Comparison of ENCODE assay signal across 1 cellular context in the genomic region with DNA sequence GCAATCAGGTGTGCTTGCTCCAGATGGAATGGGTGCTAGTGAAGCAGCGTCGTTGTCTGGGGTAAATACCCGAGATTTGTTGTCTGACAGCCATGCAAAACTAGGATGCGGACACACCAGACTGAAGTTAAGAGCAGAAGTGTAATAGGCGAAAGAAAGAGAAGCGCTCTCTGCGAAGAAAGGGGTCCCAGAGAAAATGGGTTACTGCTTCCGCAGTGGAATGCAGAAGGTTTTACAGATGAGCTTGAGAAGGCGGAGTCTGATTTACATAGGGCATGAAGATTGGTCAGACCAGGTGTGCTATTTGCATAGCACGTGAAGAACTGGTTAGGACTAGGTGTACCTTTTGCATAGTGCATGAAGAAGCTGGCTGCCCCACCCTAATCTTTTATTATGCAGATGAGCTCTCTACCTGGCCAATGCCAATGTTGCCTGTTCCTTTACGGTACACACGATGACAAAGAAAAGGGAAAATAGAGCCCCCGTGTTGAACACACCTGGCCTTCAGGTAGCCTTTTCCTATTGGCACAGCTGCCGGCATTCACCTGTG.
A peak's percentile ranks its signal among the peaks of the same experiment; 100 is the strongest.
TF ChIP-seq lines count a peak whose summit lies in the region.

No MANE protein-coding gene starts in this region.

TF ChIP-seq in H1, 55 proteins besides CTCF, POLR2A, EP300 and RAD21:
- peak; percentile 66 for TF ChIP-seq TAF7 (optimal IDR thresholded peaks at IDR 0.05; ENCODE audit: borderline replicate concordance, low read depth, low read length)
- TF ChIP-seq, protein P1, sequence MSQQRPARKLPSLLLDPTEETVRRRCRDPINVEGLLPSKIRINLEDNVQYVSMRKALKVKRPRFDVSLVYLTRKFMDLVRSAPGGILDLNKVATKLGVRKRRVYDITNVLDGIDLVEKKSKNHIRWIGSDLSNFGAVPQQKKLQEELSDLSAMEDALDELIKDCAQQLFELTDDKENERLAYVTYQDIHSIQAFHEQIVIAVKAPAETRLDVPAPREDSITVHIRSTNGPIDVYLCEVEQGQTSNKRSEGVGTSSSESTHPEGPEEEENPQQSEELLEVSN (IDR thresholded peaks at IDR 0.05) = no peak
- no peak for TF ChIP-seq HDAC6 (IDR thresholded peaks at IDR 0.05; ENCODE audit: low read depth, low read length)
- no peak for TF ChIP-seq CBX5 (IDR thresholded peaks at IDR 0.05; ENCODE audit: low read depth, low read length)
- TF ChIP-seq RBBP5 (IDR thresholded peaks at IDR 0.05; ENCODE audit: borderline replicate concordance, low read depth, low read length) = no peak
- 0 out of 2 replicates have a peak, but pooled peaks have one; percentile 3 for TF ChIP-seq YY1 (IDR thresholded peaks at IDR 0.05; ENCODE audit: low read depth, low read length)
- TF ChIP-seq CTBP2 (IDR thresholded peaks at IDR 0.05; ENCODE audit: borderline replicate concordance, insufficient read depth, insufficient read length, low read length) = no peak
- no peak for TF ChIP-seq CHD7 (IDR thresholded peaks at IDR 0.05; ENCODE audit: insufficient replicate concordance, low read length)
- TF ChIP-seq SIX5 (IDR thresholded peaks at IDR 0.05; ENCODE audit: low read depth, low read length) = no peak
- no peak for TF ChIP-seq SP2 (IDR thresholded peaks at IDR 0.05; ENCODE audit: low read length)
- TF ChIP-seq SIRT6 (IDR thresholded peaks at IDR 0.05; ENCODE audit: low read length) = no peak
- no peak for TF ChIP-seq BACH1 (IDR thresholded peaks at IDR 0.05; ENCODE audit: low read length)
- TF ChIP-seq NANOG (IDR thresholded peaks at IDR 0.05; ENCODE audit: insufficient read depth, low read depth, low read length, poor library complexity, severe bottlenecking) = no peak
- no peak for TF ChIP-seq BCL11A (IDR thresholded peaks at IDR 0.05; ENCODE audit: low read depth in 2 of 2, low read length in 2 of 2)
- TF ChIP-seq SP4 (IDR thresholded peaks at IDR 0.05; ENCODE audit: low read length) = no peak
- no peak for TF ChIP-seq RXRA (IDR thresholded peaks at IDR 0.05; ENCODE audit: insufficient read depth, low read depth, low read length)
- peak; percentile 84; the same call in 1 of the 2 replicates for TF ChIP-seq POLR2AphosphoS5 (IDR thresholded peaks at IDR 0.05; ENCODE audit: low read depth, low read length)
- peak; percentile 93 for TF ChIP-seq TCF12 (IDR thresholded peaks at IDR 0.05; ENCODE audit: low read depth, low read length)
- TF ChIP-seq KDM4A (IDR thresholded peaks at IDR 0.05; ENCODE audit: low read depth, low read length, severe bottlenecking) = no peak
- TF ChIP-seq CREB1 (IDR thresholded peaks at IDR 0.05) = no peak
- TF ChIP-seq, protein P2, sequence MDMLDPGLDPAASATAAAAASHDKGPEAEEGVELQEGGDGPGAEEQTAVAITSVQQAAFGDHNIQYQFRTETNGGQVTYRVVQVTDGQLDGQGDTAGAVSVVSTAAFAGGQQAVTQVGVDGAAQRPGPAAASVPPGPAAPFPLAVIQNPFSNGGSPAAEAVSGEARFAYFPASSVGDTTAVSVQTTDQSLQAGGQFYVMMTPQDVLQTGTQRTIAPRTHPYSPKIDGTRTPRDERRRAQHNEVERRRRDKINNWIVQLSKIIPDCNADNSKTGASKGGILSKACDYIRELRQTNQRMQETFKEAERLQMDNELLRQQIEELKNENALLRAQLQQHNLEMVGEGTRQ (IDR thresholded peaks at IDR 0.05; ENCODE audit: low read length) = peak; percentile 68
- TF ChIP-seq MAX (IDR thresholded peaks at IDR 0.05) = peak; percentile 72
- TF ChIP-seq SRF (IDR thresholded peaks at IDR 0.05; ENCODE audit: low read depth, low read length) = no peak
- TF ChIP-seq ATF2 (IDR thresholded peaks at IDR 0.05; ENCODE audit: low read length) = no peak
- peak; percentile 92 for TF ChIP-seq TBP (IDR thresholded peaks at IDR 0.05; ENCODE audit: low read depth, low read length)
- no peak for TF ChIP-seq CHD1 (IDR thresholded peaks at IDR 0.05; ENCODE audit: low read depth, low read length)
- peak; percentile 91 for TF ChIP-seq TAF1 (IDR thresholded peaks at IDR 0.05; ENCODE audit: low read depth, low read length)
- peak; percentile 73 for TF ChIP-seq SP1 (IDR thresholded peaks at IDR 0.05; ENCODE audit: low read depth, low read length)
- no peak for TF ChIP-seq CBX8 (IDR thresholded peaks at IDR 0.05; ENCODE audit: borderline replicate concordance, low read depth, low read length)
- TF ChIP-seq CEBPB (IDR thresholded peaks at IDR 0.05; ENCODE audit: low read depth, low read length) = no peak
- peak; percentile 19 for TF ChIP-seq ASH2L (IDR thresholded peaks at IDR 0.05; ENCODE audit: low read length)
- no peak for TF ChIP-seq SIN3A (conservative IDR thresholded peaks at IDR 0.05 in 1 of 2, IDR thresholded peaks at IDR 0.05 in 1 of 2; ENCODE audit: low read depth in 1 of 2, low read length in 2 of 2)
- 0 out of 2 replicates have a peak, but pooled peaks have one; percentile 44 for TF ChIP-seq POU5F1 (IDR thresholded peaks at IDR 0.05; ENCODE audit: low read depth, low read length)
- peak; percentile 53; the same call in 1 of the 2 replicates for TF ChIP-seq TEAD4 (IDR thresholded peaks at IDR 0.05; ENCODE audit: low read depth, low read length)
- no peak for TF ChIP-seq RNF2 (IDR thresholded peaks at IDR 0.05; ENCODE audit: borderline replicate concordance, low read depth, low read length, missing control alignments, poor library complexity, severe bottlenecking)
- no peak for TF ChIP-seq BRCA1 (IDR thresholded peaks at IDR 0.05; ENCODE audit: low read depth, low read length)
- no peak for TF ChIP-seq KDM5A (IDR thresholded peaks at IDR 0.05; ENCODE audit: low read length)
- no peak for TF ChIP-seq JUND (IDR thresholded peaks at IDR 0.05; ENCODE audit: low read length)
- TF ChIP-seq GABPA (IDR thresholded peaks at IDR 0.05; ENCODE audit: borderline replicate concordance, insufficient read depth, low read length) = no peak
- TF ChIP-seq GTF2F1 (IDR thresholded peaks at IDR 0.05; ENCODE audit: borderline replicate concordance, low read depth, low read length) = no peak; the same call in 1 of the 2 replicates
- no peak for TF ChIP-seq SAP30 (IDR thresholded peaks at IDR 0.05; ENCODE audit: insufficient read depth, insufficient replicate concordance, low read length)
- TF ChIP-seq CHD2 (IDR thresholded peaks at IDR 0.05; ENCODE audit: low read length) = no peak
- TF ChIP-seq PHF8 (conservative IDR thresholded peaks at IDR 0.05; ENCODE audit: low read depth, low read length) = 0 out of 2 replicates have a peak, but pooled peaks have one; percentile 21
- no peak for TF ChIP-seq MAFK (IDR thresholded peaks at IDR 0.05; ENCODE audit: low read depth, low read length)
- TF ChIP-seq JUN (IDR thresholded peaks at IDR 0.05; ENCODE audit: low read depth, low read length) = no peak
